In the genomic region with DNA sequence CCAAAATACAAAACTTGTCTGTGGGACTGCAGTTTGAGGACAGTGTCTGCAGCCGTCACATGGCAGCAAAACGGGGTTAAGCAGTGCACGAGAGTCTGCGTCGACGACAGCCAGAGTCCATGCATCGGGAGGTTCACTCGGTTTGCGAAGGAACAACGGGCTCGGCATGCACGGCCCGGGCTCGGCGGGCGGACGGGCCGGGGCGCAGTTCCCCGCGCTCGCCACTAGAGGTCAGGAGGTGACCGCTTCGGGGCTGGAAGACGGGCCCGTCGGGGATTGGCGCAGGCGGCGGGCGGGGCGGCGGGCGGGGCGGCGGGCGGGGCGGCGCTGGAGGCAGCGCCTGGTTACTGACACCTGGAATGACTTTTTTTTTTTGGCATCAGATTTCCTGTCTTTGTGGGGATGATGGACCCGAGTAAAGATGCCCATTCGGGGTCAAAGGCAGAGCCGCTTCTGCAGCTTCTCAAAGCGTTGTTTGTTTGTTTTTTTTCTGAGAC, we compare ENCODE assay signal across 1 cellular context.
A peak's percentile ranks its signal among the peaks of the same experiment; 100 is the strongest.
TF ChIP-seq lines count a peak whose summit lies in the region.

No MANE protein-coding gene starts in this region.

TF ChIP-seq in K562, 482 proteins besides CTCF, POLR2A, EP300 and RAD21 (continued from another document):
- TF ChIP-seq, protein P1, sequence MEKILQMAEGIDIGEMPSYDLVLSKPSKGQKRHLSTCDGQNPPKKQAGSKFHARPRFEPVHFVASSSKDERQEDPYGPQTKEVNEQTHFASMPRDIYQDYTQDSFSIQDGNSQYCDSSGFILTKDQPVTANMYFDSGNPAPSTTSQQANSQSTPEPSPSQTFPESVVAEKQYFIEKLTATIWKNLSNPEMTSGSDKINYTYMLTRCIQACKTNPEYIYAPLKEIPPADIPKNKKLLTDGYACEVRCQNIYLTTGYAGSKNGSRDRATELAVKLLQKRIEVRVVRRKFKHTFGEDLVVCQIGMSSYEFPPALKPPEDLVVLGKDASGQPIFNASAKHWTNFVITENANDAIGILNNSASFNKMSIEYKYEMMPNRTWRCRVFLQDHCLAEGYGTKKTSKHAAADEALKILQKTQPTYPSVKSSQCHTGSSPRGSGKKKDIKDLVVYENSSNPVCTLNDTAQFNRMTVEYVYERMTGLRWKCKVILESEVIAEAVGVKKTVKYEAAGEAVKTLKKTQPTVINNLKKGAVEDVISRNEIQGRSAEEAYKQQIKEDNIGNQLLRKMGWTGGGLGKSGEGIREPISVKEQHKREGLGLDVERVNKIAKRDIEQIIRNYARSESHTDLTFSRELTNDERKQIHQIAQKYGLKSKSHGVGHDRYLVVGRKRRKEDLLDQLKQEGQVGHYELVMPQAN (IDR thresholded peaks at IDR 0.05; ENCODE audit: borderline replicate concordance): no peak
- TF ChIP-seq POLR2B (IDR thresholded peaks at IDR 0.05; ENCODE audit: low read depth, partially characterized antibody): no peak
- TF ChIP-seq, protein P2, sequence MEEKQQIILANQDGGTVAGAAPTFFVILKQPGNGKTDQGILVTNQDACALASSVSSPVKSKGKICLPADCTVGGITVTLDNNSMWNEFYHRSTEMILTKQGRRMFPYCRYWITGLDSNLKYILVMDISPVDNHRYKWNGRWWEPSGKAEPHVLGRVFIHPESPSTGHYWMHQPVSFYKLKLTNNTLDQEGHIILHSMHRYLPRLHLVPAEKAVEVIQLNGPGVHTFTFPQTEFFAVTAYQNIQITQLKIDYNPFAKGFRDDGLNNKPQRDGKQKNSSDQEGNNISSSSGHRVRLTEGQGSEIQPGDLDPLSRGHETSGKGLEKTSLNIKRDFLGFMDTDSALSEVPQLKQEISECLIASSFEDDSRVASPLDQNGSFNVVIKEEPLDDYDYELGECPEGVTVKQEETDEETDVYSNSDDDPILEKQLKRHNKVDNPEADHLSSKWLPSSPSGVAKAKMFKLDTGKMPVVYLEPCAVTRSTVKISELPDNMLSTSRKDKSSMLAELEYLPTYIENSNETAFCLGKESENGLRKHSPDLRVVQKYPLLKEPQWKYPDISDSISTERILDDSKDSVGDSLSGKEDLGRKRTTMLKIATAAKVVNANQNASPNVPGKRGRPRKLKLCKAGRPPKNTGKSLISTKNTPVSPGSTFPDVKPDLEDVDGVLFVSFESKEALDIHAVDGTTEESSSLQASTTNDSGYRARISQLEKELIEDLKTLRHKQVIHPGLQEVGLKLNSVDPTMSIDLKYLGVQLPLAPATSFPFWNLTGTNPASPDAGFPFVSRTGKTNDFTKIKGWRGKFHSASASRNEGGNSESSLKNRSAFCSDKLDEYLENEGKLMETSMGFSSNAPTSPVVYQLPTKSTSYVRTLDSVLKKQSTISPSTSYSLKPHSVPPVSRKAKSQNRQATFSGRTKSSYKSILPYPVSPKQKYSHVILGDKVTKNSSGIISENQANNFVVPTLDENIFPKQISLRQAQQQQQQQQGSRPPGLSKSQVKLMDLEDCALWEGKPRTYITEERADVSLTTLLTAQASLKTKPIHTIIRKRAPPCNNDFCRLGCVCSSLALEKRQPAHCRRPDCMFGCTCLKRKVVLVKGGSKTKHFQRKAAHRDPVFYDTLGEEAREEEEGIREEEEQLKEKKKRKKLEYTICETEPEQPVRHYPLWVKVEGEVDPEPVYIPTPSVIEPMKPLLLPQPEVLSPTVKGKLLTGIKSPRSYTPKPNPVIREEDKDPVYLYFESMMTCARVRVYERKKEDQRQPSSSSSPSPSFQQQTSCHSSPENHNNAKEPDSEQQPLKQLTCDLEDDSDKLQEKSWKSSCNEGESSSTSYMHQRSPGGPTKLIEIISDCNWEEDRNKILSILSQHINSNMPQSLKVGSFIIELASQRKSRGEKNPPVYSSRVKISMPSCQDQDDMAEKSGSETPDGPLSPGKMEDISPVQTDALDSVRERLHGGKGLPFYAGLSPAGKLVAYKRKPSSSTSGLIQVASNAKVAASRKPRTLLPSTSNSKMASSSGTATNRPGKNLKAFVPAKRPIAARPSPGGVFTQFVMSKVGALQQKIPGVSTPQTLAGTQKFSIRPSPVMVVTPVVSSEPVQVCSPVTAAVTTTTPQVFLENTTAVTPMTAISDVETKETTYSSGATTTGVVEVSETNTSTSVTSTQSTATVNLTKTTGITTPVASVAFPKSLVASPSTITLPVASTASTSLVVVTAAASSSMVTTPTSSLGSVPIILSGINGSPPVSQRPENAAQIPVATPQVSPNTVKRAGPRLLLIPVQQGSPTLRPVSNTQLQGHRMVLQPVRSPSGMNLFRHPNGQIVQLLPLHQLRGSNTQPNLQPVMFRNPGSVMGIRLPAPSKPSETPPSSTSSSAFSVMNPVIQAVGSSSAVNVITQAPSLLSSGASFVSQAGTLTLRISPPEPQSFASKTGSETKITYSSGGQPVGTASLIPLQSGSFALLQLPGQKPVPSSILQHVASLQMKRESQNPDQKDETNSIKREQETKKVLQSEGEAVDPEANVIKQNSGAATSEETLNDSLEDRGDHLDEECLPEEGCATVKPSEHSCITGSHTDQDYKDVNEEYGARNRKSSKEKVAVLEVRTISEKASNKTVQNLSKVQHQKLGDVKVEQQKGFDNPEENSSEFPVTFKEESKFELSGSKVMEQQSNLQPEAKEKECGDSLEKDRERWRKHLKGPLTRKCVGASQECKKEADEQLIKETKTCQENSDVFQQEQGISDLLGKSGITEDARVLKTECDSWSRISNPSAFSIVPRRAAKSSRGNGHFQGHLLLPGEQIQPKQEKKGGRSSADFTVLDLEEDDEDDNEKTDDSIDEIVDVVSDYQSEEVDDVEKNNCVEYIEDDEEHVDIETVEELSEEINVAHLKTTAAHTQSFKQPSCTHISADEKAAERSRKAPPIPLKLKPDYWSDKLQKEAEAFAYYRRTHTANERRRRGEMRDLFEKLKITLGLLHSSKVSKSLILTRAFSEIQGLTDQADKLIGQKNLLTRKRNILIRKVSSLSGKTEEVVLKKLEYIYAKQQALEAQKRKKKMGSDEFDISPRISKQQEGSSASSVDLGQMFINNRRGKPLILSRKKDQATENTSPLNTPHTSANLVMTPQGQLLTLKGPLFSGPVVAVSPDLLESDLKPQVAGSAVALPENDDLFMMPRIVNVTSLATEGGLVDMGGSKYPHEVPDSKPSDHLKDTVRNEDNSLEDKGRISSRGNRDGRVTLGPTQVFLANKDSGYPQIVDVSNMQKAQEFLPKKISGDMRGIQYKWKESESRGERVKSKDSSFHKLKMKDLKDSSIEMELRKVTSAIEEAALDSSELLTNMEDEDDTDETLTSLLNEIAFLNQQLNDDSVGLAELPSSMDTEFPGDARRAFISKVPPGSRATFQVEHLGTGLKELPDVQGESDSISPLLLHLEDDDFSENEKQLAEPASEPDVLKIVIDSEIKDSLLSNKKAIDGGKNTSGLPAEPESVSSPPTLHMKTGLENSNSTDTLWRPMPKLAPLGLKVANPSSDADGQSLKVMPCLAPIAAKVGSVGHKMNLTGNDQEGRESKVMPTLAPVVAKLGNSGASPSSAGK (IDR thresholded peaks at IDR 0.05): peak; percentile 36; the same call in 1 of the 2 replicates
- TF ChIP-seq, protein P3, sequence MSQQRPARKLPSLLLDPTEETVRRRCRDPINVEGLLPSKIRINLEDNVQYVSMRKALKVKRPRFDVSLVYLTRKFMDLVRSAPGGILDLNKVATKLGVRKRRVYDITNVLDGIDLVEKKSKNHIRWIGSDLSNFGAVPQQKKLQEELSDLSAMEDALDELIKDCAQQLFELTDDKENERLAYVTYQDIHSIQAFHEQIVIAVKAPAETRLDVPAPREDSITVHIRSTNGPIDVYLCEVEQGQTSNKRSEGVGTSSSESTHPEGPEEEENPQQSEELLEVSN (IDR thresholded peaks at IDR 0.05; ENCODE audit: borderline replicate concordance in 1 of 2, extremely low read depth in 1 of 2, insufficient read depth in 1 of 2, insufficient read length in 1 of 2, low read depth in 1 of 2, low read length in 1 of 2, poor library complexity in 1 of 2, severe bottlenecking in 1 of 2): peak in 1 of 2 experiments; percentile 41
- TF ChIP-seq ZNF24 (IDR thresholded peaks at IDR 0.05): no peak
- TF ChIP-seq TSC22D4 (tag; IDR thresholded peaks at IDR 0.05): no peak
- TF ChIP-seq, protein P4, sequence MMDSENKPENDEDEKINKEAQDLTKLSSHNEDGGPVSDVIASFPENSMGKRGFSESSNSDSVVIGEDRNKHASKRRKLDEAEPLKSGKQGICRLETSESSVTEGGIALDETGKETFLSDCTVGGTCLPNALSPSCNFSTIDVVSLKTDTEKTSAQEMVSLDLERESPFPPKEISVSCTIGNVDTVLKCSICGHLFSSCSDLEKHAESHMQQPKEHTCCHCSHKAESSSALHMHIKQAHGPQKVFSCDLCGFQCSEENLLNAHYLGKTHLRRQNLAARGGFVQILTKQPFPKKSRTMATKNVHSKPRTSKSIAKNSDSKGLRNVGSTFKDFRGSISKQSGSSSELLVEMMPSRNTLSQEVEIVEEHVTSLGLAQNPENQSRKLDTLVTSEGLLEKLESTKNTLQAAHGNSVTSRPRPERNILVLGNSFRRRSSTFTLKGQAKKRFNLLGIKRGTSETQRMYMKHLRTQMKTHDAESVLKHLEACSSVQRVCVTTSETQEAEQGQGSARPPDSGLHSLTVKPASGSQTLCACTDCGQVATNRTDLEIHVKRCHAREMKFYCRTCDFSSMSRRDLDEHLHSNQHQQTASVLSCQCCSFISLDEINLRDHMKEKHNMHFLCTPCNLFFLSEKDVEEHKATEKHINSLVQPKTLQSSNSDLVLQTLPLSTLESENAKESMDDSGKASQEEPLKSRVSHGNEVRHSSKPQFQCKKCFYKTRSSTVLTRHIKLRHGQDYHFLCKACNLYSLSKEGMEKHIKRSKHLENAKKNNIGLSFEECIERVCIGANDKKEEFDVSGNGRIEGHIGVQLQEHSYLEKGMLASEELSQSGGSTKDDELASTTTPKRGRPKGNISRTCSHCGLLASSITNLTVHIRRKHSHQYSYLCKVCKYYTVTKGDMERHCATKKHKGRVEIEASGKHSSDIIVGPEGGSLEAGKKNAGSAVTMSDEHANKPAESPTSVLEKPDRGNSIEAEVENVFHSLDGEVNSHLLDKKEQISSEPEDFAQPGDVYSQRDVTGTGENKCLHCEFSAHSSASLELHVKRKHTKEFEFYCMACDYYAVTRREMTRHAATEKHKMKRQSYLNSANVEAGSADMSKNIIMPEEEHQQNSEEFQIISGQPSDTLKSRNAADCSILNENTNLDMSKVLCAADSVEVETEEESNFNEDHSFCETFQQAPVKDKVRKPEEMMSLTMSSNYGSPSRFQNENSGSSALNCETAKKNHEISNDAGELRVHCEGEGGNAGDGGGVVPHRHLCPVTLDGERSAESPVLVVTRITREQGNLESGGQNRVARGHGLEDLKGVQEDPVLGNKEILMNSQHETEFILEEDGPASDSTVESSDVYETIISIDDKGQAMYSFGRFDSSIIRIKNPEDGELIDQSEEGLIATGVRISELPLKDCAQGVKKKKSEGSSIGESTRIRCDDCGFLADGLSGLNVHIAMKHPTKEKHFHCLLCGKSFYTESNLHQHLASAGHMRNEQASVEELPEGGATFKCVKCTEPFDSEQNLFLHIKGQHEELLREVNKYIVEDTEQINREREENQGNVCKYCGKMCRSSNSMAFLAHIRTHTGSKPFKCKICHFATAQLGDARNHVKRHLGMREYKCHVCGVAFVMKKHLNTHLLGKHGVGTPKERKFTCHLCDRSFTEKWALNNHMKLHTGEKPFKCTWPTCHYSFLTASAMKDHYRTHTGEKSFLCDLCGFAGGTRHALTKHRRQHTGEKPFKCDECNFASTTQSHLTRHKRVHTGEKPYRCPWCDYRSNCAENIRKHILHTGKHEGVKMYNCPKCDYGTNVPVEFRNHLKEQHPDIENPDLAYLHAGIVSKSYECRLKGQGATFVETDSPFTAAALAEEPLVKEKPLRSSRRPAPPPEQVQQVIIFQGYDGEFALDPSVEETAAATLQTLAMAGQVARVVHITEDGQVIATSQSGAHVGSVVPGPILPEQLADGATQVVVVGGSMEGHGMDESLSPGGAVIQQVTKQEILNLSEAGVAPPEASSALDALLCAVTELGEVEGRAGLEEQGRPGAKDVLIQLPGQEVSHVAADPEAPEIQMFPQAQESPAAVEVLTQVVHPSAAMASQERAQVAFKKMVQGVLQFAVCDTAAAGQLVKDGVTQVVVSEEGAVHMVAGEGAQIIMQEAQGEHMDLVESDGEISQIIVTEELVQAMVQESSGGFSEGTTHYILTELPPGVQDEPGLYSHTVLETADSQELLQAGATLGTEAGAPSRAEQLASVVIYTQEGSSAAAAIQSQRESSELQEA (IDR thresholded peaks at IDR 0.05; ENCODE audit: low read depth): no peak
- no peak for TF ChIP-seq ZNF316 (IDR thresholded peaks at IDR 0.05)
- TF ChIP-seq FIP1L1 (IDR thresholded peaks at IDR 0.05; ENCODE audit: low read depth, low read length, poor library complexity, severe bottlenecking): no peak
- peak in 1 of 2 experiments; percentile 69; a peak in 2 of 4 replicates for TF ChIP-seq MAZ (CRISPR knock-in tag; conservative IDR thresholded peaks at IDR 0.05 in 1 of 2, IDR thresholded peaks at IDR 0.05 in 1 of 2)
- 0 out of 2 replicates have a peak, but pooled peaks have one; percentile 15 for TF ChIP-seq CXXC5 (CRISPR knock-in tag; IDR thresholded peaks at IDR 0.05)
- peak; percentile 46; the same call in 1 of the 2 replicates for TF ChIP-seq SMC3 (conservative IDR thresholded peaks at IDR 0.05; ENCODE audit: insufficient read depth, low read depth, low read length)
- TF ChIP-seq MBD2 (IDR thresholded peaks at IDR 0.05; ENCODE audit: borderline replicate concordance, low read depth): no peak
- TF ChIP-seq, protein P5, sequence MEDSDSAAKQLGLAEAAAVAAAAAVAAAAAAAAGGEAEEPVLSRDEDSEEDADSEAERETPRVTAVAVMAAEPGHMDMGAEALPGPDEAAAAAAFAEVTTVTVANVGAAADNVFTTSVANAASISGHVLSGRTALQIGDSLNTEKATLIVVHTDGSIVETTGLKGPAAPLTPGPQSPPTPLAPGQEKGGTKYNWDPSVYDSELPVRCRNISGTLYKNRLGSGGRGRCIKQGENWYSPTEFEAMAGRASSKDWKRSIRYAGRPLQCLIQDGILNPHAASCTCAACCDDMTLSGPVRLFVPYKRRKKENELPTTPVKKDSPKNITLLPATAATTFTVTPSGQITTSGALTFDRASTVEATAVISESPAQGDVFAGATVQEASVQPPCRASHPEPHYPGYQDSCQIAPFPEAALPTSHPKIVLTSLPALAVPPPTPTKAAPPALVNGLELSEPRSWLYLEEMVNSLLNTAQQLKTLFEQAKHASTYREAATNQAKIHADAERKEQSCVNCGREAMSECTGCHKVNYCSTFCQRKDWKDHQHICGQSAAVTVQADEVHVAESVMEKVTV (CRISPR knock-in tag; IDR thresholded peaks at IDR 0.05): peak; percentile 36; the same call in 1 of the 2 replicates
- TF ChIP-seq L3MBTL2 (IDR thresholded peaks at IDR 0.05): peak; percentile 45; the same call in 1 of the 2 replicates
- no peak for TF ChIP-seq TAL1 (IDR thresholded peaks at IDR 0.05)
- TF ChIP-seq TEAD1 (CRISPR knock-in tag; IDR thresholded peaks at IDR 0.05): no peak
- peak; percentile 78; the same call in 1 of the 2 replicates for TF ChIP-seq STAG1 (CRISPR knock-in tag; IDR thresholded peaks at IDR 0.05; ENCODE audit: borderline replicate concordance)
- no peak for TF ChIP-seq KHSRP (IDR thresholded peaks at IDR 0.05)
